In the genomic region with DNA sequence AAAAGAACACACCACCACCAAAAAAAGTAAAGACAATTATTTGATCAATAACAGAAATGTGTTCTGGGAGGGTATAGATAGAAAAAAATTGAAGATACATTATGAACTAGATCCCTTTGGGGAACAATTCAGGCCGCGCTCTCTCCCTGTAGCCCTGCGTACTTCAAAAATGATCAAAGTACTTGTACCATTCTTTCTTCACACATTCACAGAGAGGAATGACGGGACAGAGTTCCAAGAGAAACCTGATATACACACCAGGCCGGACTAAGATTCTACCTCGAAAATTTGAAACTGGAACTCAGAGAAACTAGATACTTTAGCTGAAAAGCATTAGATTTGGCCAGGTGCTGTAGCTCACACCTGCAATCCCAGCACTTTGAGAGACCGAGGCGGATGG, we compare ENCODE assay signal across 24 cellular contexts. TPM values are rescaled to one million over a fixed set of nuclear protein-coding genes. Genes with fewer than 3 reads are reported as not detected.
DNase-seq lines count a peak whose midpoint lies in the region; ATAC-seq, FAIRE-seq and TF ChIP-seq lines count a peak whose summit lies in the region.
"Had no signal": no experiment of that assay in that cellular context is flagged by ENCODE, and none has a peak within 500 bp of the region (broad histone marks: within the 10 kb centered on the region; RNA-seq: fewer than 3 reads in every experiment).

No MANE protein-coding gene starts in this region.

- H3K9me3 Mint-ChIP-seq in nephron progenitor cell: no peaks in the 10 kb centered on the region
- H3K9me3 Mint-ChIP-seq: CD14-positive monocyte; CD4-positive, CD25-positive, alpha-beta regulatory T cell; CD8-positive, alpha-beta T cell had no signal

- no peak overlapping the region for H2AFZ ChIP-seq in HepG2 (ENCODE audit: low read length)

- H3K4me2 ChIP-seq in HepG2 (ENCODE audit: low read depth, low read length): no peak overlapping the region
- H3K4me2 ChIP-seq: BLaER1 had no signal

- H3K4me3 Mint-ChIP-seq in T-helper 17 cell (no peak overlapping the region), nephron progenitor cell (no peak overlapping the region)
- H3K4me3 Mint-ChIP-seq: CD14-positive monocyte; CD4-positive, CD25-positive, alpha-beta regulatory T cell; CD8-positive, alpha-beta T cell had no signal

- H3K4me1 ChIP-seq in left ventricle myocardium inferior (peaks cover 36% of the 10 kb centered on the region), HepG2 (ENCODE audit: insufficient read depth, low read length) (peaks cover 18% of the 10 kb centered on the region), right lobe of liver (peaks cover 0 to 22% (median 3%) of the 10 kb centered on the region in 4 donors)
- H3K4me1 ChIP-seq: BE2C, BLaER1, Caco-2 had no signal

- no peaks in the 10 kb centered on the region for H3K27me3 ChIP-seq in left ventricle myocardium inferior (ENCODE audit: low read depth)
- H3K27me3 ChIP-seq in HepG2 (ENCODE audit: control insufficient read depth in 1 of 2, insufficient read depth in 2 of 2, low read length in 2 of 2): no peaks in the 10 kb centered on the region
- H3K27me3 ChIP-seq in right lobe of liver: no peaks in the 10 kb centered on the region
- H3K27me3 ChIP-seq: BE2C, BLaER1 had no signal

- in situ Hi-C loops in HepG2 (cut with HindIII; ENCODE audit: extremely low pct_ligation_motif_present, low pct_unique_long_range_greater_than_20kb): no loop called here

- CTCF ChIA-PET in HepG2 (lab: Yijun Ruan, JAX; ENCODE audit: low intra/inter-chr PET ratio, low total read pairs): no interaction called here

- H3K27me3 Mint-ChIP-seq in T-helper 17 cell: no peaks in the 10 kb centered on the region
- H3K27me3 Mint-ChIP-seq in nephron progenitor cell (ENCODE audit: low read depth, poor library complexity): no peaks in the 10 kb centered on the region
- H3K27me3 Mint-ChIP-seq: CD4-positive, CD25-positive, alpha-beta regulatory T cell had no signal

- no peaks in the 10 kb centered on the region for H4K20me1 ChIP-seq in HepG2 (ENCODE audit: insufficient read depth, low read length)

- H3K27ac Mint-ChIP-seq in T-helper 17 cell: peak overlapping the region; percentile 29
- peak overlapping the region; percentile 77 for H3K27ac Mint-ChIP-seq in nephron progenitor cell

- no peak for DNase-seq in left ventricle myocardium inferior
- no peak for DNase-seq in cardiac septum (ENCODE audit: low spot score)
- no peak for DNase-seq in HepG2 (ENCODE audit: low spot score)
- DNase-seq in right lobe of liver: no peak
- DNase-seq in T-helper 17 cell: no peak
- DNase-seq in nephron progenitor cell: no peak
- DNase-seq in NCI-H526 treated with DMSO at 0.1 percent for 48 hours (lab: John Stamatoyannopoulos, UW): no peak
- DNase-seq: 8988T; ACHN; BE2C; C1 segment of cervical spinal cord; Caco-2; Calu3; CD4-positive, CD25-positive, alpha-beta regulatory T cell; CD8-positive, alpha-beta T cell; DMS79 treated with DMSO at 0.1 percent for 48 hours; GF-D8 had no signal

- H3K9ac ChIP-seq in HepG2 (ENCODE audit: insufficient read depth, low read depth, low read length): no peak overlapping the region
- H3K9ac ChIP-seq: BLaER1 had no signal

- BruUV-seq in HepG2 (replicated peaks; lab: Mats Ljungman, UMichigan): no TSS peak

- H3K27ac ChIP-seq in left ventricle myocardium inferior (replicated peaks) (peak overlapping the region; percentile 51), HepG2 (ENCODE audit: extremely low read length, insufficient read depth, low read length) (no peak overlapping the region), right lobe of liver (no peak overlapping the region)
- H3K27ac ChIP-seq: BLaER1 had no signal

- H3K4me3 ChIP-seq in left ventricle myocardium inferior (no peak overlapping the region), HepG2 (replicated peaks in 1 of 3; ENCODE audit: insufficient read depth in 1 of 3, low read depth in 2 of 3, low read length in 3 of 3) (no peak overlapping the region), right lobe of liver (no peak overlapping the region)
- H3K4me3 ChIP-seq: BLaER1 had no signal

- no peak for TF ChIP-seq CTCF in left ventricle myocardium inferior (IDR thresholded peaks at IDR 0.05; ENCODE audit: borderline replicate concordance)
- no peak for TF ChIP-seq CTCF in HepG2 (CRISPR knock-in tag; IDR thresholded peaks at IDR 0.05)
- no peak for TF ChIP-seq CTCF in right lobe of liver (IDR thresholded peaks at IDR 0.05)
- TF ChIP-seq CTCF in nephron progenitor cell (IDR thresholded peaks at IDR 0.05): no peak

- TF ChIP-seq EP300 in HepG2 (IDR thresholded peaks at IDR 0.05; ENCODE audit: low read depth in 2 of 2, low read length in 2 of 2) (no peak), HepG2 (CRISPR knock-in tag; IDR thresholded peaks at IDR 0.05; ENCODE audit: borderline replicate concordance) (no peak)

- H3K79me2 ChIP-seq in HepG2 (ENCODE audit: insufficient read depth, low read length): no peaks in the 10 kb centered on the region

- H3K9me3 ChIP-seq in left ventricle myocardium inferior (replicated peaks): no peaks in the 10 kb centered on the region
- H3K9me3 ChIP-seq in HepG2 (ENCODE audit: low read length): no peaks in the 10 kb centered on the region
- no peaks in the 10 kb centered on the region for H3K9me3 ChIP-seq in right lobe of liver
- H3K9me3 ChIP-seq in T-helper 17 cell (ENCODE audit: control insufficient read depth, low read length, poor library complexity, severe bottlenecking): no peaks in the 10 kb centered on the region
- H3K9me3 ChIP-seq: BE2C, BLaER1, Caco-2 had no signal

- intact Hi-C loops in left ventricle myocardium inferior (cut with micrococcal nuclease): no loop called here
- intact Hi-C loops in cardiac septum (cut with DNase I): no loop called here
- intact Hi-C loops in HepG2 (cut with micrococcal nuclease; ENCODE audit: unreplicated experiment): no loop called here
- intact Hi-C loops in right lobe of liver (cut with DNase I): loop anchor here in 1 of 2 donors (10.0 kb wide), 1 partner anchor 55 kb away; no protein-coding TSS in a partner anchor

- FAIRE-seq in HepG2 (lab: Jason Lieb, UNC): no peak
- FAIRE-seq: A204.1, D721Med, GM12891, GM19239 had no signal

- POLR2A ChIA-PET in HepG2 (lab: Yijun Ruan, JAX): no interaction called here

- no peak for TF ChIP-seq RAD21 in HepG2 (CRISPR knock-in tag; IDR thresholded peaks at IDR 0.05)

- no peak for ATAC-seq in HepG2
- no peak for ATAC-seq in right lobe of liver
- no peak for ATAC-seq in T-helper 17 cell
- no peak for ATAC-seq in HG02759 (IDR thresholded peaks at IDR 0.05; ENCODE audit: unreplicated experiment)
- ATAC-seq: CD8-positive, alpha-beta T cell had no signal

- H3K4me1 Mint-ChIP-seq in T-helper 17 cell: peaks cover 2% of the 10 kb centered on the region
- no peaks in the 10 kb centered on the region for H3K4me1 Mint-ChIP-seq in nephron progenitor cell
- H3K4me1 Mint-ChIP-seq: CD14-positive monocyte had no signal

- peaks cover 100% of the 10 kb centered on the region for H3K36me3 ChIP-seq in left ventricle myocardium inferior
- H3K36me3 ChIP-seq in HepG2 (replicated peaks in 1 of 2; ENCODE audit: control insufficient read depth in 1 of 2, insufficient read depth in 2 of 2, low read length in 2 of 2): peaks cover 41 to 93% of the 10 kb centered on the region in 2 experiments
- H3K36me3 ChIP-seq in right lobe of liver: peaks cover 23 to 86% (median 55%) of the 10 kb centered on the region in 4 donors

- WGBS in HepG2 (ENCODE audit: low lambda C conversion rate): 89% methylated on average over 8 of the region's 8 CpGs
- 98% methylated on average over 8 of the region's 8 CpGs for WGBS in right lobe of liver (ENCODE audit: insufficient coverage, low coverage, low lambda C conversion rate, missing lambda C conversion rate)

- TF ChIP-seq POLR2A in HepG2 (IDR thresholded peaks at IDR 0.05; ENCODE audit: insufficient read depth in 1 of 2, low read depth in 2 of 2, low read length in 2 of 2) (no peak), right lobe of liver (IDR thresholded peaks at IDR 0.05) (no peak)

- H3K36me3 Mint-ChIP-seq in T-helper 17 cell (ENCODE audit: low read depth) (peaks cover 8% of the 10 kb centered on the region), nephron progenitor cell (ENCODE audit: low read depth) (peaks cover 84% of the 10 kb centered on the region)

TF ChIP-seq in HepG2, 621 proteins besides CTCF, POLR2A, EP300 and RAD21:
- TF ChIP-seq NCOA2 (CRISPR knock-in tag; IDR thresholded peaks at IDR 0.05) (no peak), RBM22 (optimal IDR thresholded peaks at IDR 0.05; ENCODE audit: low read length) (peak; percentile 61), TOE1 (CRISPR knock-in tag; IDR thresholded peaks at IDR 0.05) (no peak), NR2F6 (IDR thresholded peaks at IDR 0.05) (no peak), NR2F6 (CRISPR knock-in tag; IDR thresholded peaks at IDR 0.05) (no peak)

RNA-seq across cellular contexts. Expression of a gene that starts 50.0 kb away (rescaled TPM):
- total RNA-seq in left ventricle myocardium inferior (64.1 TPM), cardiac septum (85.6 TPM), HepG2 (2016; rRNA removed; fragmentation: Illumina TruSeq; extraction: Trizol) (188 and 399 TPM in 2 replicates), right lobe of liver (10 to 100 TPM; 53.8 to 74.9 (median 65.5) TPM), T-helper 17 cell (100 to 1,000 TPM; 213 to 224 TPM)
- 51.8 and 55.4 TPM in 2 replicates for total RNA-seq in HepG2 (2016; cell fraction: cytosol; rRNA removed; fragmentation: Illumina TruSeq; extraction: Trizol; ENCODE audit: low read depth)
- total RNA-seq in HepG2 (2016; cell fraction: insoluble cytoplasmic fraction; rRNA removed; fragmentation: Illumina TruSeq; extraction: Trizol): 188 and 419 TPM in 2 replicates
- total RNA-seq in HepG2 (2016; cell fraction: membrane; rRNA removed; fragmentation: Illumina TruSeq; extraction: Trizol): 139 and 146 TPM in 2 replicates
- 205 and 251 TPM in 2 replicates for total RNA-seq in HepG2 (2016; cell fraction: nucleus; rRNA removed; fragmentation: Illumina TruSeq; extraction: Trizol)
- 232 and 248 TPM in 2 replicates for polyA plus RNA-seq in HepG2 (2011; rRNA removed)
- polyA plus RNA-seq in HepG2 (2011; cell fraction: cytosol; rRNA removed): 187 and 226 TPM in 2 replicates
- 193 and 225 TPM in 2 replicates for polyA plus RNA-seq in HepG2 (2011; cell fraction: nucleus; rRNA removed)
- 169 and 183 TPM in 2 replicates for polyA plus RNA-seq in HepG2 (2012)
- polyA plus RNA-seq in HepG2 (2016; cell fraction: cytosol; fragmentation: Illumina TruSeq; extraction: Trizol; ENCODE audit: low read depth): 35.0 and 38.2 TPM in 2 replicates
- 373 and 400 TPM in 2 replicates for polyA plus RNA-seq in HepG2 (2016; cell fraction: insoluble cytoplasmic fraction; fragmentation: Illumina TruSeq; extraction: Trizol; ENCODE audit: low read depth)
- 61.4 and 81.8 TPM in 2 replicates for polyA plus RNA-seq in HepG2 (2016; cell fraction: membrane; fragmentation: Illumina TruSeq; extraction: Trizol; ENCODE audit: low read depth)
- 268 and 286 TPM in 2 replicates for polyA plus RNA-seq in HepG2 (2016; cell fraction: nucleus; fragmentation: Illumina TruSeq; extraction: Trizol; ENCODE audit: insufficient read depth, low read depth)
- polyA minus RNA-seq in HepG2 (2011; rRNA and poly(A)+ RNA removed; ENCODE audit: low replicate concordance): 953 and 1,029 TPM in 2 replicates
- polyA minus RNA-seq in HepG2 (2011; cell fraction: cytosol; rRNA and poly(A)+ RNA removed): 281 and 285 TPM in 2 replicates
- polyA minus RNA-seq in HepG2 (2011; cell fraction: nucleus; rRNA and poly(A)+ RNA removed): 378 and 429 TPM in 2 replicates
